ENCODE assay signal across 13 cellular contexts in genomic region chr17:78563189-78564145, GRCh38. TPM values are rescaled to one million over a fixed set of nuclear protein-coding genes. Genes with fewer than 3 reads are reported as not detected.
DNase-seq lines count a peak whose midpoint lies in the region; ATAC-seq and TF ChIP-seq lines count a peak whose summit lies in the region.
"Had no signal": no experiment of that assay in that cellular context is flagged by ENCODE, and none has a peak within 500 bp of the region (broad histone marks: within the 10 kb centered on the region; RNA-seq: fewer than 3 reads in every experiment).

No MANE protein-coding gene starts in this region.

- H3K36me3 ChIP-seq in right atrium auricular region: no peaks in the 10 kb centered on the region
- no peaks in the 10 kb centered on the region for H3K36me3 ChIP-seq in gastrocnemius medialis
- H3K36me3 ChIP-seq: tibial nerve had no signal

- H3K27ac ChIP-seq in right atrium auricular region: peak overlapping the region; percentile 43 to 48
- peak overlapping the region; percentile 48 to 77 (median 69) for H3K27ac ChIP-seq in gastrocnemius medialis

- TF ChIP-seq CTCF in right atrium auricular region (IDR thresholded peaks at IDR 0.05) (no peak), gastrocnemius medialis (IDR thresholded peaks at IDR 0.05 in 4 of 5, conservative IDR thresholded peaks at IDR 0.05 in 1 of 5) (no peak)

- in situ Hi-C loops in gastrocnemius medialis (cut with MboI; ENCODE audit: low sequenced_read_pairs in 4 of 4): no loop called here

- H3K4me1 ChIP-seq in right atrium auricular region: peaks cover 0 to 14% of the 10 kb centered on the region in 2 donors
- peaks cover 0 to 5% of the 10 kb centered on the region in 2 donors for H3K4me1 ChIP-seq in gastrocnemius medialis
- H3K4me1 ChIP-seq: tibial nerve had no signal

- H3K4me3 ChIP-seq in right atrium auricular region: no peak overlapping the region
- no peak overlapping the region for H3K4me3 ChIP-seq in gastrocnemius medialis
- H3K4me3 ChIP-seq: tibial nerve had no signal

- no peaks in the 10 kb centered on the region for H3K27me3 ChIP-seq in right atrium auricular region
- H3K27me3 ChIP-seq in gastrocnemius medialis: peaks cover 2 to 30% (median 8%) of the 10 kb centered on the region in 3 donors
- H3K27me3 ChIP-seq: tibial nerve had no signal

- DNase-seq in NCI-H1694 (lab: John Stamatoyannopoulos, UW) (peak; percentile 61), astrocyte of the hippocampus (ENCODE audit: low read depth, low spot score) (peak; percentile 8), right atrium auricular region (ENCODE audit: low spot score) (peak; percentile 64), gastrocnemius medialis (peak in 1 of 2 donors; percentile 28), NCI-H82 treated with DMSO at 0.1 percent for 48 hours (lab: John Stamatoyannopoulos, UW; ENCODE audit: unreplicated experiment) (no peak)
- DNase-seq in stimulated activated CD4-positive, alpha-beta T cell treated with anti-CD3 and anti-CD28 coated beads, Interleukin-12 subunit alpha, Interleukin-12 subunit beta, amount 100 ng/mL, for 4 hours: no peak
- DNase-seq: activated effector memory CD4-positive, alpha-beta T cell treated with anti-CD3 and anti-CD28 coated beads, Interleukin-2, amount 50 U/mL, for 16 hours; MM.1S; SHP77 treated with DMSO at 0.1 percent for 48 hours; small intestine; T-helper 2 cell had no signal

- TF ChIP-seq POLR2A in gastrocnemius medialis (IDR thresholded peaks at IDR 0.05): no peak
- no peak for TF ChIP-seq POLR2A in GM18505 (IDR thresholded peaks at IDR 0.05; ENCODE audit: borderline replicate concordance, extremely low read depth, insufficient read depth, insufficient read length)

- intact Hi-C loops in gastrocnemius medialis (cut with DNase I; ENCODE audit: low total_unique reads): loop anchor here (2.0 kb wide), 1 partner anchor 29 kb away; no protein-coding TSS in a partner anchor

- H3K9me3 ChIP-seq in right atrium auricular region: no peaks in the 10 kb centered on the region
- no peaks in the 10 kb centered on the region for H3K9me3 ChIP-seq in gastrocnemius medialis
- H3K9me3 ChIP-seq: tibial nerve had no signal

- ATAC-seq in gastrocnemius medialis (peak; percentile 55 to 65), GM18505 (IDR thresholded peaks at IDR 0.05; ENCODE audit: unreplicated experiment) (no peak)

RNA-seq across cellular contexts. Expression of gene DNAH17, which starts 13.7 kb away (rescaled TPM):
- total RNA-seq in right atrium auricular region (under 1 TPM in 1 of 2 donors, not detected in 1; 0.04 TPM), gastrocnemius medialis (under 1 TPM in 1 of 4 donors, not detected in 3; 0.56 TPM)

Comparison
In these comparisons a context has a peak if more than half of its experiments do, and no peak if none do; other contexts are left out.
1. DNase-seq: peak in NCI-H1694 (single experiment), astrocyte of the hippocampus (single experiment) and right atrium auricular region (single experiment); none in stimulated activated CD4-positive, alpha-beta T cell treated with anti-CD3 and anti-CD28 coated beads, Interleukin-12 subunit alpha, Interleukin-12 subunit beta, amount 100 ng/mL, for 4 hours (single experiment) and NCI-H82 treated with DMSO at 0.1 percent for 48 hours (single experiment).